18 cellular contexts compared by ENCODE assay signal in the genomic region with DNA sequence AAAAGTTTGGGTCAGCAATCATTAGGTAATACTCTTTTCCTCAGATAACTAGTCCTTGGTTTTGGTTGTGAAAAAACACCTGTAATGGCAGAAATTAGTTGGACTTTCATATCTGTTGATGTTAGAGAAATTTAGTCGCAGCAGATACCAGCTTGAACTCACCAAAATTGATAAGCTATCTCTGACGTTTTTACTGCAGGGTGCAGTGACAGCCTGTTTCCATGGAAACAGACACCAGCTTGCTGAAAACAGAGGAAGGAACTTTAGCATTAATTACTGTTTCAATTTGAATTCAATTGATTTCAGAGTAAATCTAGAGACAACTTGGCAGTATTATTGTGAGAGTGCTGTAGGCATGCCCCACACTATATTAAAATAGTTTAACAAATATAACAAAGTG.
DNase-seq lines count a peak whose midpoint lies in the region; ATAC-seq, FAIRE-seq and TF ChIP-seq lines count a peak whose summit lies in the region.
"Had no signal": no experiment of that assay in that cellular context is flagged by ENCODE, and none has a peak within 500 bp of the region (broad histone marks: within the 10 kb centered on the region; RNA-seq: fewer than 3 reads in every experiment).

No MANE protein-coding gene starts in this region.

- peak; percentile 63 to 72 for ATAC-seq in activated CD4-positive, CD25-positive, alpha-beta regulatory T cell treated with anti-CD3 and anti-CD28 coated beads, Interleukin-2, amount 50 U/mL, for 24 hours
- ATAC-seq in T-helper 17 cell: peak; percentile 87
- no peak for ATAC-seq in psoas muscle
- no peak for ATAC-seq in natural killer cell treated with Interleukin-12 subunit alpha and Interleukin-12 subunit beta and Interleukin-15 and Interleukin-18, amount 100 ng/mL, for 72 hours

- DNase-seq in activated CD4-positive, CD25-positive, alpha-beta regulatory T cell treated with anti-CD3 and anti-CD28 coated beads, Interleukin-2, amount 50 U/mL, for 72 hours: no peak
- DNase-seq in T-helper 17 cell: no peak
- peak; percentile 36 for DNase-seq in hepatocyte (ENCODE audit: low spot score)
- no peak for DNase-seq in GOT3 (lab: John Stamatoyannopoulos, UW)
- DNase-seq in psoas muscle: no peak
- DNase-seq in natural killer cell treated with Interleukin-12 subunit alpha and Interleukin-12 subunit beta and Interleukin-15 and Interleukin-18, amount 100 ng/mL, for 72 hours (ENCODE audit: low spot score): no peak
- DNase-seq in GM12892 (ENCODE audit: insufficient read length): no peak
- DNase-seq: DMS79, HFFc6, KG1, NCI-H1048, NCI-H146, NCI-H2081 treated with DMSO at 0.1 percent for 48 hours, NCI-H69 had no signal

- peak overlapping the region; percentile 92 for H3K27ac Mint-ChIP-seq in T-helper 17 cell
- no peak overlapping the region for H3K27ac Mint-ChIP-seq in natural killer cell treated with Interleukin-12 subunit alpha and Interleukin-12 subunit beta and Interleukin-15 and Interleukin-18, amount 100 ng/mL, for 72 hours
- H3K27ac Mint-ChIP-seq: B cell, HFFc6 had no signal

- no peaks in the 10 kb centered on the region for H3K9me3 ChIP-seq in T-helper 17 cell (ENCODE audit: control insufficient read depth, low read length, poor library complexity, severe bottlenecking)
- no peaks in the 10 kb centered on the region for H3K9me3 ChIP-seq in hepatocyte (ENCODE audit: low read depth)
- peaks cover 4% of the 10 kb centered on the region for H3K9me3 ChIP-seq in psoas muscle

- no peak for FAIRE-seq in GM12892 (lab: Jason Lieb, UNC)
- FAIRE-seq: H1 had no signal

- H3K27me3 ChIP-seq in hepatocyte (no peaks in the 10 kb centered on the region), psoas muscle (ENCODE audit: insufficient read depth in 3 of 3, low read length in 2 of 3) (peaks cover 0 to 1% (median 0%) of the 10 kb centered on the region in 3 donors)

- H3K4me1 ChIP-seq in hepatocyte (ENCODE audit: insufficient read depth) (no peaks in the 10 kb centered on the region), psoas muscle (no peaks in the 10 kb centered on the region)

- WGBS in hepatocyte (ENCODE audit: low lambda C conversion rate, missing lambda C conversion rate): 8% methylated on average over 2 of the region's 2 CpGs
- 30 to 33% (median 33%) methylated on average over 2 of the region's 2 CpGs for WGBS in psoas muscle, 3 donors

- H3K9me3 Mint-ChIP-seq in natural killer cell treated with Interleukin-12 subunit alpha and Interleukin-12 subunit beta and Interleukin-15 and Interleukin-18, amount 100 ng/mL, for 72 hours: no peaks in the 10 kb centered on the region

- H3K27ac ChIP-seq in hepatocyte (peak overlapping the region; percentile 43), psoas muscle (no peak overlapping the region)
- H3K27ac ChIP-seq: SK-N-MC had no signal

- no peaks in the 10 kb centered on the region for H3K79me2 ChIP-seq in hepatocyte

- H3K4me2 ChIP-seq in hepatocyte: no peak overlapping the region

- intact Hi-C loops in psoas muscle (cut with DNase I): no loop called here

- H3K4me3 Mint-ChIP-seq in T-helper 17 cell: no peak overlapping the region
- no peak overlapping the region for H3K4me3 Mint-ChIP-seq in natural killer cell treated with Interleukin-12 subunit alpha and Interleukin-12 subunit beta and Interleukin-15 and Interleukin-18, amount 100 ng/mL, for 72 hours
- H3K4me3 Mint-ChIP-seq: B cell, HFFc6 had no signal

- H3K4me3 ChIP-seq in hepatocyte (no peak overlapping the region), psoas muscle (no peak overlapping the region)
- H3K4me3 ChIP-seq: SK-N-MC had no signal

- H4K20me1 ChIP-seq in hepatocyte (ENCODE audit: insufficient read depth, poor library complexity, severe bottlenecking): no peaks in the 10 kb centered on the region

- no peaks in the 10 kb centered on the region for H3K27me3 Mint-ChIP-seq in T-helper 17 cell
- H3K27me3 Mint-ChIP-seq in natural killer cell treated with Interleukin-12 subunit alpha and Interleukin-12 subunit beta and Interleukin-15 and Interleukin-18, amount 100 ng/mL, for 72 hours: peaks cover 0 to 5% of the 10 kb centered on the region in 2 donors
- H3K27me3 Mint-ChIP-seq: B cell had no signal

- H3K36me3 ChIP-seq in hepatocyte (replicated peaks; ENCODE audit: insufficient read depth, low read depth) (no peaks in the 10 kb centered on the region), psoas muscle (ENCODE audit: insufficient read depth in 1 of 2, low read depth in 1 of 2) (no peaks in the 10 kb centered on the region)

- no peak overlapping the region for H2AFZ ChIP-seq in hepatocyte

- TF ChIP-seq CTCF in hepatocyte (IDR thresholded peaks at IDR 0.05; ENCODE audit: poor library complexity) (no peak), psoas muscle (IDR thresholded peaks at IDR 0.05) (no peak)

- peaks cover 10% of the 10 kb centered on the region for H3K4me1 Mint-ChIP-seq in T-helper 17 cell
- peaks cover 7 to 13% of the 10 kb centered on the region in 2 donors for H3K4me1 Mint-ChIP-seq in natural killer cell treated with Interleukin-12 subunit alpha and Interleukin-12 subunit beta and Interleukin-15 and Interleukin-18, amount 100 ng/mL, for 72 hours (ENCODE audit: low read depth in 2 of 2)
- H3K4me1 Mint-ChIP-seq: B cell had no signal

- no peaks in the 10 kb centered on the region for H3K9me2 ChIP-seq in hepatocyte (replicated peaks; ENCODE audit: insufficient read depth)

- no peaks in the 10 kb centered on the region for H3K36me3 Mint-ChIP-seq in T-helper 17 cell (ENCODE audit: low read depth)
- H3K36me3 Mint-ChIP-seq in natural killer cell treated with Interleukin-12 subunit alpha and Interleukin-12 subunit beta and Interleukin-15 and Interleukin-18, amount 100 ng/mL, for 72 hours: peaks cover 4% of the 10 kb centered on the region

- no peak for TF ChIP-seq POLR2A in GM12892 (IDR thresholded peaks at IDR 0.05; ENCODE audit: low read depth, low read length)

Comparison
In these comparisons a context has a peak if more than half of its experiments do, and no peak if none do; other contexts are left out.
1. ATAC-seq: peak in activated CD4-positive, CD25-positive, alpha-beta regulatory T cell treated with anti-CD3 and anti-CD28 coated beads, Interleukin-2, amount 50 U/mL, for 24 hours (2 of 2) and T-helper 17 cell (single experiment); none in psoas muscle (0 of 4) and natural killer cell treated with Interleukin-12 subunit alpha and Interleukin-12 subunit beta and Interleukin-15 and Interleukin-18, amount 100 ng/mL, for 72 hours (0 of 2).